Comparison of ENCODE assay signal across 8 cellular contexts in the genomic region with DNA sequence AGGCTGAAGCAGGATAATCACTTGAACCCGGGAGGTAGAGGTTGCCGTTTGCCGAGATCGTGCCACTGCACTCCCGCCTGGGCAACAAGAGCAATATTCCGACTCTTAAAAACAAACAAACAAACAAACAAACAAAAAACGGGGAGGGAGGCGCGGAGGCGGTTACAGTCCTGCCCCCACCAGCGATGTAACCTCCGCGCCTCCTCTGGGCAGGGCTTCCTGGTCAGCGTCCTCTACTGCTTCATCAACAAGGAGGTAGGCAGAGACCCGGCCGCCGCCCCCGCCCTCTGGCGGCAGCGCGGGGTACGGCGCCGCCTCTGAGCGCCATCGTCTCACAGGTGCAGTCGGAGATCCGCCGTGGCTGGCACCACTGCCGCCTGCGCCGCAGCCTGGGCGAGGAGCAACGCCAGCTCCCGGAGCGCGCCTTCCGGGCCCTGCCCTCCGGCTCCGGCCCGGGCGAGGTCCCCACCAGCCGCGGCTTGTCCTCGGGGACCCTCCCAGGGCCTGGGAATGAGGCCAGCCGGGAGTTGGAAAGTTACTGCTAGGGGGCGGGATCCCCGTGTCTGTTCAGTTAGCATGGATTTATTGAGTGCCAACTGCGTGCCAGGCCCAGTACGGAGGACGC.
A peak's percentile ranks its signal among the peaks of the same experiment; 100 is the strongest.
DNase-seq lines count a peak whose midpoint lies in the region; ATAC-seq and TF ChIP-seq lines count a peak whose summit lies in the region.

No MANE protein-coding gene starts in this region.

- H3K4me3 ChIP-seq in fibroblast of pulmonary artery (replicated peaks; ENCODE audit: low read depth, low read length) = peak overlapping the region; percentile 43

- H3K4me3 Mint-ChIP-seq in nephron = peak overlapping the region; percentile 71 to 80 (median 72)

- DNase-seq in COR-L47 (lab: John Stamatoyannopoulos, UW) (peak; percentile 51), RKO (ENCODE audit: low spot score) (peak; percentile 88), fibroblast of pulmonary artery (ENCODE audit: low read depth) (peak; percentile 80)
- peak; percentile 84 for DNase-seq in activated effector memory CD4-positive, alpha-beta T cell treated with Interleukin-2 at 50 U/mL for 16 hours
- DNase-seq in stimulated activated naive CD8-positive, alpha-beta T cell treated with anti-CD3 and anti-CD28 coated beads, Interleukin-15, Interleukin-2, amounts not matched to agents 100 U/mL and 50 U/mL, for 24 hours = peak; percentile 88

- ATAC-seq in GM21515 (IDR thresholded peaks at IDR 0.05; ENCODE audit: unreplicated experiment) = peak; percentile 50
- ATAC-seq in stimulated activated naive CD8-positive, alpha-beta T cell treated with anti-CD3 and anti-CD28 coated beads, Interleukin-15, Interleukin-2, amounts not matched to agents 100 U/mL and 50 U/mL, for 24 hours = peak; percentile 90

- TF ChIP-seq CTCF in LNCAP (IDR thresholded peaks at IDR 0.05) = peak; percentile 72
- TF ChIP-seq CTCF in fibroblast of pulmonary artery (IDR thresholded peaks at IDR 0.05; ENCODE audit: low read length, missing control alignments) = peak; percentile 71
- TF ChIP-seq CTCF in nephron (IDR thresholded peaks at IDR 0.05; ENCODE audit: unreplicated experiment in 3 of 3) = peak; percentile 97 to 98 (median 98)

- peak overlapping the region in 1 of 3 experiments; percentile 61 for H3K27ac Mint-ChIP-seq in nephron

- H3K27me3 Mint-ChIP-seq in nephron (ENCODE audit: low read depth) = peaks cover 40% of the 10 kb centered on the region

- H3K4me1 Mint-ChIP-seq in nephron = no peaks in the 10 kb centered on the region

- no peaks in the 10 kb centered on the region for H3K9me3 Mint-ChIP-seq in nephron

- H3K36me3 Mint-ChIP-seq in nephron (ENCODE audit: low read depth) = peaks cover 20% of the 10 kb centered on the region

Comparison
In these comparisons a context has a peak if more than half of its experiments do, and no peak if none do; other contexts are left out.
1. Peak in every context shown above with its lines: DNase-seq, ATAC-seq and H3K4me3 ChIP-seq.